Comparison of ENCODE assay signal across 20 cellular contexts in genomic region chr6:104332407-104332806, GRCh38.
DNase-seq lines count a peak whose midpoint lies in the region; ATAC-seq, FAIRE-seq and TF ChIP-seq lines count a peak whose summit lies in the region.
"Had no signal": no experiment of that assay in that cellular context is flagged by ENCODE, and none has a peak within 500 bp of the region (broad histone marks: within the 10 kb centered on the region; RNA-seq: fewer than 3 reads in every experiment).

No MANE protein-coding gene starts in this region.

- H3K4me3 Mint-ChIP-seq in stimulated activated naive CD8-positive, alpha-beta T cell treated with anti-CD3 and anti-CD28 coated beads, Interleukin-15, amount 100 ng/mL, for 72 hours, result no peak overlapping the region
- H3K4me3 Mint-ChIP-seq: CD8-positive, alpha-beta T cell; H9 had no signal

- H3K4me3 ChIP-seq in BE2C (ENCODE audit: low read depth, low read length) (no peak overlapping the region), SK-N-MC (no peak overlapping the region), stomach (no peak overlapping the region)
- H3K4me3 ChIP-seq: A549; BLaER1 treated with 17β-estradiol and CSF1 and Interleukin-3, amounts not matched to agents 10 nM and 100 nM had no signal

- H3K27me3 ChIP-seq in BE2C, result no peaks in the 10 kb centered on the region
- no peaks in the 10 kb centered on the region for H3K27me3 ChIP-seq in stomach
- H3K27me3 ChIP-seq: BLaER1 treated with 17β-estradiol and CSF1 and Interleukin-3, amounts not matched to agents 10 nM and 100 nM had no signal

- no peak for TF ChIP-seq CTCF in BE2C (IDR thresholded peaks at IDR 0.05; ENCODE audit: low read depth, low read length)
- TF ChIP-seq CTCF in stomach (IDR thresholded peaks at IDR 0.05), result no peak
- no peak for TF ChIP-seq CTCF in D721Med (IDR thresholded peaks at IDR 0.05; ENCODE audit: insufficient read depth, missing control alignments)

- TF ChIP-seq POLR2A in stomach (IDR thresholded peaks at IDR 0.05), result no peak

- no peaks in the 10 kb centered on the region for H3K9me3 Mint-ChIP-seq in stimulated activated naive CD8-positive, alpha-beta T cell treated with anti-CD3 and anti-CD28 coated beads, Interleukin-15, amount 100 ng/mL, for 72 hours
- H3K9me3 Mint-ChIP-seq: CD8-positive, alpha-beta T cell; H9 had no signal

- FAIRE-seq in D721Med (lab: Jason Lieb, UNC), result no peak
- FAIRE-seq: A549, G401.6, GM12891, GM19239, H1 had no signal

- H3K4me1 ChIP-seq in BE2C, result peaks cover 22% of the 10 kb centered on the region
- H3K4me1 ChIP-seq in stomach, result no peaks in the 10 kb centered on the region
- H3K4me1 ChIP-seq: A549 had no signal

- DNase-seq in BE2C (peak; percentile 55), NCI-H1694 (lab: John Stamatoyannopoulos, UW) (peak; percentile 10), SK-N-MC (ENCODE audit: low read depth, low spot score) (no peak), cerebellum (ENCODE audit: low spot score) (peak; percentile 26), stomach (no peak), D721Med (ENCODE audit: insufficient read length, low spot score) (no peak)
- no peak for DNase-seq in stimulated activated naive CD8-positive, alpha-beta T cell treated with anti-CD3 and anti-CD28 coated beads, Interleukin-15, amount 100 ng/mL, for 72 hours
- DNase-seq: CD8-positive, alpha-beta T cell; DMS53; DND-41; EL; H9; KG1 had no signal

- no peak overlapping the region for H3K27ac Mint-ChIP-seq in stimulated activated naive CD8-positive, alpha-beta T cell treated with anti-CD3 and anti-CD28 coated beads, Interleukin-15, amount 100 ng/mL, for 72 hours
- H3K27ac Mint-ChIP-seq: CD8-positive, alpha-beta T cell; H9 had no signal

- no peaks in the 10 kb centered on the region for H3K27me3 Mint-ChIP-seq in stimulated activated naive CD8-positive, alpha-beta T cell treated with anti-CD3 and anti-CD28 coated beads, Interleukin-15, amount 100 ng/mL, for 72 hours

- intact Hi-C loops in stomach (cut with DNase I; ENCODE audit: low total_unique reads), result no loop called here

- H3K36me3 ChIP-seq in BE2C, result no peaks in the 10 kb centered on the region
- peaks cover 86% of the 10 kb centered on the region for H3K36me3 ChIP-seq in SK-N-MC (ENCODE audit: insufficient read depth, low read length)
- H3K36me3 ChIP-seq in stomach, result no peaks in the 10 kb centered on the region
- H3K36me3 ChIP-seq: BLaER1 treated with 17β-estradiol and CSF1 and Interleukin-3, amounts not matched to agents 10 nM and 100 nM had no signal

- H3K9me3 ChIP-seq in BE2C, result no peaks in the 10 kb centered on the region
- H3K9me3 ChIP-seq in SK-N-MC (ENCODE audit: low read depth, low read length), result no peaks in the 10 kb centered on the region
- H3K9me3 ChIP-seq in stomach, result no peaks in the 10 kb centered on the region
- H3K9me3 ChIP-seq: A549 had no signal

- H3K9ac ChIP-seq in SK-N-MC (ENCODE audit: insufficient read length), result no peak overlapping the region
- H3K9ac ChIP-seq: BLaER1 treated with 17β-estradiol and CSF1 and Interleukin-3, amounts not matched to agents 10 nM and 100 nM had no signal

- WGBS in stomach, 5 donors, result 46 to 52% (median 47%) methylated on average over 4 of the region's 4 CpGs

- H3K27ac ChIP-seq in SK-N-MC, result peak overlapping the region; percentile 69
- H3K27ac ChIP-seq in stomach, result no peak overlapping the region
- H3K27ac ChIP-seq: A549; BLaER1 treated with 17β-estradiol and CSF1 and Interleukin-3, amounts not matched to agents 10 nM and 100 nM had no signal

- no peaks in the 10 kb centered on the region for H3K4me1 Mint-ChIP-seq in stimulated activated naive CD8-positive, alpha-beta T cell treated with anti-CD3 and anti-CD28 coated beads, Interleukin-15, amount 100 ng/mL, for 72 hours

- ATAC-seq in stimulated activated naive CD8-positive, alpha-beta T cell treated with anti-CD3 and anti-CD28 coated beads, Interleukin-15, amount 100 ng/mL, for 72 hours, result no peak
- no peak for ATAC-seq in HG03039 (IDR thresholded peaks at IDR 0.05; ENCODE audit: unreplicated experiment)
- ATAC-seq: A549; CD8-positive, alpha-beta T cell had no signal

- no peak for TF ChIP-seq EP300 in stomach (IDR thresholded peaks at IDR 0.05)

Comparison
In these comparisons a context has a peak if more than half of its experiments do, and no peak if none do; other contexts are left out.
1. DNase-seq: peak in BE2C (single experiment), NCI-H1694 (single experiment) and cerebellum (single experiment); none in SK-N-MC (single experiment), stomach (single experiment), D721Med (single experiment) and stimulated activated naive CD8-positive, alpha-beta T cell treated with anti-CD3 and anti-CD28 coated beads, Interleukin-15, amount 100 ng/mL, for 72 hours (0 of 2).